Comparison of ENCODE assay signal across 22 cellular contexts in genomic region chr12:31899136-31899535, GRCh38.
DNase-seq lines count a peak whose midpoint lies in the region; ATAC-seq and TF ChIP-seq lines count a peak whose summit lies in the region.
"Had no signal": no experiment of that assay in that cellular context is flagged by ENCODE, and none has a peak within 500 bp of the region (broad histone marks: within the 10 kb centered on the region; RNA-seq: fewer than 3 reads in every experiment).

No MANE protein-coding gene starts in this region.

- H3K36me3 ChIP-seq in GM23338 (ENCODE audit: insufficient read depth): no peaks in the 10 kb centered on the region
- H3K36me3 ChIP-seq: esophagus muscularis mucosa, lower lobe of right lung, MG63, SJCRH30, upper lobe of left lung had no signal

- H3K27me3 Mint-ChIP-seq in T-helper 1 cell treated with Interleukin-12 subunit alpha and Interleukin-12 subunit beta and Interleukin-4 antibody, amounts not matched to agents 30 μg/mL and 1 μg/mL, for 36 hours (ENCODE audit: low read depth): no peaks in the 10 kb centered on the region
- peaks cover 11% of the 10 kb centered on the region for H3K27me3 Mint-ChIP-seq in GM23338 (ENCODE audit: insufficient read depth, low read depth, poor library complexity)
- no peaks in the 10 kb centered on the region for H3K27me3 Mint-ChIP-seq in activated CD8-positive, alpha-beta T cell treated with anti-CD3 and anti-CD28 coated beads, Interleukin-2, amount 10 ng/mL, durations not matched to agents 7 days and 5 days (ENCODE audit: low read depth)
- no peaks in the 10 kb centered on the region for H3K27me3 Mint-ChIP-seq in natural killer cell treated with Interleukin-12 subunit alpha and Interleukin-12 subunit beta and Interleukin-15 and Interleukin-18, amount 100 ng/mL, for 72 hours

- H3K27ac ChIP-seq in GM23338 (ENCODE audit: low read depth): no peak overlapping the region
- H3K27ac ChIP-seq: esophagus muscularis mucosa, lower lobe of right lung, SJCRH30 had no signal

- CTCF ChIA-PET in activated CD8-positive, alpha-beta T cell treated with anti-CD3 and anti-CD28 coated beads, Interleukin-2, amount 10 ng/mL, durations not matched to agents 7 days and 5 days (lab: Charles Lee): interaction anchor here (1.4 kb wide), 1 partner anchor 62 kb away, joined by 4 read pairs; no protein-coding TSS in a partner anchor

- H3K79me2 ChIP-seq in GM23338 (replicated peaks; ENCODE audit: insufficient read depth): no peaks in the 10 kb centered on the region

- H3K4me1 Mint-ChIP-seq in T-helper 1 cell treated with Interleukin-12 subunit alpha and Interleukin-12 subunit beta and Interleukin-4 antibody, amounts not matched to agents 30 μg/mL and 1 μg/mL, for 36 hours (ENCODE audit: low read depth): peaks cover 42% of the 10 kb centered on the region
- H3K4me1 Mint-ChIP-seq in GM23338: peaks cover 19% of the 10 kb centered on the region
- H3K4me1 Mint-ChIP-seq in activated CD8-positive, alpha-beta T cell treated with anti-CD3 and anti-CD28 coated beads, Interleukin-2, amount 10 ng/mL, durations not matched to agents 7 days and 5 days (ENCODE audit: low read depth): peaks cover 52% of the 10 kb centered on the region
- H3K4me1 Mint-ChIP-seq in natural killer cell treated with Interleukin-12 subunit alpha and Interleukin-12 subunit beta and Interleukin-15 and Interleukin-18, amount 100 ng/mL, for 72 hours (ENCODE audit: low read depth in 2 of 2): peaks cover 53 to 57% of the 10 kb centered on the region in 2 donors

- peaks cover 2% of the 10 kb centered on the region; the same call in 1 of the 2 replicates for H3F3A ChIP-seq in GM23338 (replicated peaks; ENCODE audit: low read depth)

- DNase-seq in T-helper 1 cell (no peak), GM23338 (ENCODE audit: low spot score) (no peak), ecto neural progenitor cell (ENCODE audit: low spot score) (no peak), germinal center (ENCODE audit: low spot score) (no peak)
- DNase-seq in activated CD8-positive, alpha-beta T cell treated with anti-CD3 and anti-CD28 coated beads, Interleukin-2, amount 10 ng/mL, durations not matched to agents 7 days and 5 days: no peak
- DNase-seq in natural killer cell treated with Interleukin-12 subunit alpha and Interleukin-12 subunit beta and Interleukin-15 and Interleukin-18, amount 100 ng/mL, for 72 hours (ENCODE audit: low spot score): no peak
- DNase-seq: activated CD4-positive, alpha-beta T cell treated with anti-CD3 and anti-CD28 coated beads for 48 hours; activated T-cell treated with anti-CD3 and anti-CD28 coated beads, Interleukin-2, amount 50 U/mL, for 4 hours; amniotic stem cell; lower lobe of right lung; MG63; NCI-H2029; NCI-H510A treated with DMSO at 0.1 percent for 48 hours; PC-3; SJCRH30; stimulated activated naive CD4-positive, alpha-beta T cell treated with Interleukin-2 at 50 U/mL for 16 hours; T1000; upper lobe of left lung had no signal

- TF ChIP-seq CTCF in GM23338 (conservative IDR thresholded peaks at IDR 0.05; ENCODE audit: low read depth in 2 of 2): no peak

- peaks cover 7% of the 10 kb centered on the region; the same call in 1 of the 2 replicates for H3K9me2 ChIP-seq in GM23338 (ENCODE audit: insufficient read depth)

- POLR2A ChIA-PET in activated CD8-positive, alpha-beta T cell treated with anti-CD3 and anti-CD28 coated beads, Interleukin-2, amount 10 ng/mL, durations not matched to agents 7 days and 5 days (lab: Charles Lee): no interaction called here

- peak overlapping the region; percentile 53 for H3K27ac Mint-ChIP-seq in T-helper 1 cell treated with Interleukin-12 subunit alpha and Interleukin-12 subunit beta and Interleukin-4 antibody, amounts not matched to agents 30 μg/mL and 1 μg/mL, for 36 hours
- H3K27ac Mint-ChIP-seq in GM23338: no peak overlapping the region
- H3K27ac Mint-ChIP-seq in activated CD8-positive, alpha-beta T cell treated with anti-CD3 and anti-CD28 coated beads, Interleukin-2, amount 10 ng/mL, durations not matched to agents 7 days and 5 days: peak overlapping the region; percentile 0
- peak overlapping the region; percentile 98 to 99 for H3K27ac Mint-ChIP-seq in natural killer cell treated with Interleukin-12 subunit alpha and Interleukin-12 subunit beta and Interleukin-15 and Interleukin-18, amount 100 ng/mL, for 72 hours

- H3K4me2 ChIP-seq in GM23338: no peak overlapping the region

- peak overlapping the region; percentile 69; the same call in 1 of the 2 replicates for H2AFZ ChIP-seq in GM23338

- H3K4me3 ChIP-seq in GM23338: no peak overlapping the region
- H3K4me3 ChIP-seq: esophagus muscularis mucosa, lower lobe of right lung, MG63, SJCRH30, upper lobe of left lung had no signal

- peaks cover 24% of the 10 kb centered on the region for H3K4me1 ChIP-seq in GM23338 (ENCODE audit: insufficient read depth)

- no peak overlapping the region for H3K4me3 Mint-ChIP-seq in T-helper 1 cell treated with Interleukin-12 subunit alpha and Interleukin-12 subunit beta and Interleukin-4 antibody, amounts not matched to agents 30 μg/mL and 1 μg/mL, for 36 hours
- no peak overlapping the region for H3K4me3 Mint-ChIP-seq in GM23338
- no peak overlapping the region for H3K4me3 Mint-ChIP-seq in activated CD8-positive, alpha-beta T cell treated with anti-CD3 and anti-CD28 coated beads, Interleukin-2, amount 10 ng/mL, durations not matched to agents 7 days and 5 days
- H3K4me3 Mint-ChIP-seq in natural killer cell treated with Interleukin-12 subunit alpha and Interleukin-12 subunit beta and Interleukin-15 and Interleukin-18, amount 100 ng/mL, for 72 hours: peak overlapping the region; percentile 26
- H3K4me3 Mint-ChIP-seq: activated T-cell treated with anti-CD3 and anti-CD28 coated beads, Interleukin-2, amount 50 U/mL, for 4 hours; CD14-positive monocyte had no signal

- H4K20me1 ChIP-seq in GM23338 (replicated peaks; ENCODE audit: insufficient read depth): no peaks in the 10 kb centered on the region

- ATAC-seq in GM23338: no peak
- no peak for ATAC-seq in activated CD8-positive, alpha-beta T cell treated with anti-CD3 and anti-CD28 coated beads, Interleukin-2, amount 10 ng/mL, durations not matched to agents 7 days and 5 days
- no peak for ATAC-seq in natural killer cell treated with Interleukin-12 subunit alpha and Interleukin-12 subunit beta and Interleukin-15 and Interleukin-18, amount 100 ng/mL, for 72 hours
- no peak for ATAC-seq in HG03442 (IDR thresholded peaks at IDR 0.05; ENCODE audit: unreplicated experiment)
- ATAC-seq: activated T-cell treated with anti-CD3 and anti-CD28 coated beads, Interleukin-2, amount 50 U/mL, for 4 hours; lower lobe of right lung; PC-3 had no signal

- peaks cover 52% of the 10 kb centered on the region for H3K36me3 Mint-ChIP-seq in T-helper 1 cell treated with Interleukin-12 subunit alpha and Interleukin-12 subunit beta and Interleukin-4 antibody, amounts not matched to agents 30 μg/mL and 1 μg/mL, for 36 hours (ENCODE audit: low read depth)
- H3K36me3 Mint-ChIP-seq in GM23338 (ENCODE audit: low read depth): peaks cover 6% of the 10 kb centered on the region
- peaks cover 58% of the 10 kb centered on the region for H3K36me3 Mint-ChIP-seq in activated CD8-positive, alpha-beta T cell treated with anti-CD3 and anti-CD28 coated beads, Interleukin-2, amount 10 ng/mL, durations not matched to agents 7 days and 5 days (ENCODE audit: low read depth)
- peaks cover 51% of the 10 kb centered on the region for H3K36me3 Mint-ChIP-seq in natural killer cell treated with Interleukin-12 subunit alpha and Interleukin-12 subunit beta and Interleukin-15 and Interleukin-18, amount 100 ng/mL, for 72 hours

- H3K9me3 Mint-ChIP-seq in T-helper 1 cell treated with Interleukin-12 subunit alpha and Interleukin-12 subunit beta and Interleukin-4 antibody, amounts not matched to agents 30 μg/mL and 1 μg/mL, for 36 hours: peaks cover 55% of the 10 kb centered on the region
- peaks cover 9% of the 10 kb centered on the region for H3K9me3 Mint-ChIP-seq in GM23338
- peaks cover 36% of the 10 kb centered on the region for H3K9me3 Mint-ChIP-seq in activated CD8-positive, alpha-beta T cell treated with anti-CD3 and anti-CD28 coated beads, Interleukin-2, amount 10 ng/mL, durations not matched to agents 7 days and 5 days (ENCODE audit: insufficient read depth)
- H3K9me3 Mint-ChIP-seq in natural killer cell treated with Interleukin-12 subunit alpha and Interleukin-12 subunit beta and Interleukin-15 and Interleukin-18, amount 100 ng/mL, for 72 hours: peaks cover 14% of the 10 kb centered on the region

- H3K27me3 ChIP-seq in GM23338 (ENCODE audit: insufficient read depth): no peaks in the 10 kb centered on the region
- H3K27me3 ChIP-seq: esophagus muscularis mucosa, MG63, SJCRH30, upper lobe of left lung had no signal

TF ChIP-seq in GM23338, 12 proteins besides CTCF, POLR2A, EP300 and RAD21 (continues in another document):
- TF ChIP-seq JUNB (IDR thresholded peaks at IDR 0.05; ENCODE audit: unreplicated experiment): no peak
- no peak for TF ChIP-seq STAT1 (IDR thresholded peaks at IDR 0.05; ENCODE audit: unreplicated experiment)
- no peak for TF ChIP-seq REST (IDR thresholded peaks at IDR 0.05; ENCODE audit: unreplicated experiment)
- no peak for TF ChIP-seq CREB1 (CRISPR knock-in tag; IDR thresholded peaks at IDR 0.05; ENCODE audit: low read depth)
- no peak for TF ChIP-seq EZH2 (IDR thresholded peaks at IDR 0.05; ENCODE audit: low read depth, unreplicated experiment)
- no peak for TF ChIP-seq POLR2AphosphoS5 (IDR thresholded peaks at IDR 0.05; ENCODE audit: low read depth)
